In the genomic region with DNA sequence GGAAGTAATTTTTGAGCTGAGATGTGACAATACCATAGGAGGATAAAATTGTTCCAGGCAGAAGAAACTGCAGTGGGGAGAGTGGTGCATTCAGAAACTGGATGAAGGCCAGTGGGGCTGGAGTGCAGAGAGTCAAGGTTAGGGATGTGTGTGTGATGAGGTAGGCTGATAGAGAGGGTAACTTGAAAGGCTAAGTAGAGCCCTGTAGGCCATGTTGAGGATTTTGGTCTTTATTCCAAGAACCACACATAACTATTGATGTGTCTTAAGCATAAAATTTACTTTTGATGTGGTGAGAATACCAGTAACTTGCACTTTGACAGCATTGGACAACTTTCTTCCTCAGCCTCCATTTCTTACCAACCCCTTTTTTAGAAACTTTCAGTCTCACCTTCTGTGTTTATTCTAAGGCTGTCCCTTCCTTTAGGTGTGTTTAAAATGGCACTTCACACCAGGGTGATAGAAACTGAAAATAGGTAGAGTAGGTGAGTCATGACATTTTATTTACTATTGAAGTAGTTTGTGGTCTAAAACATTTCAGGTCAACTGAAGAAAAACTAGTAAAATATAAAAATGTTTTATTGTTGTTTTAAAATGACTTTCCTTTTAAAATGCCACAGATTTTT, we compare ENCODE assay signal across 8 cellular contexts. TPM values are rescaled to one million over a fixed set of nuclear protein-coding genes. Genes with fewer than 3 reads are reported as not detected.
A peak's percentile ranks its signal among the peaks of the same experiment; 100 is the strongest.
DNase-seq lines count a peak whose midpoint lies in the region; ATAC-seq and TF ChIP-seq lines count a peak whose summit lies in the region.

No MANE protein-coding gene starts in this region.

- H3K4me3 Mint-ChIP-seq in activated naive CD4-positive, alpha-beta T cell treated with anti-CD3 and anti-CD28 coated beads for 36 hours, result no peak overlapping the region

- H3K36me3 Mint-ChIP-seq in activated naive CD4-positive, alpha-beta T cell treated with anti-CD3 and anti-CD28 coated beads for 36 hours (ENCODE audit: low read depth), result peaks cover 10% of the 10 kb centered on the region

- TF ChIP-seq CTCF in lower lobe of right lung (IDR thresholded peaks at IDR 0.05), result no peak

- no peak overlapping the region for H3K27ac ChIP-seq in lower lobe of right lung

- no peaks in the 10 kb centered on the region for H3K27me3 Mint-ChIP-seq in activated naive CD4-positive, alpha-beta T cell treated with anti-CD3 and anti-CD28 coated beads for 36 hours (ENCODE audit: low read depth)

- peak; percentile 90 for ATAC-seq in GM21529 (IDR thresholded peaks at IDR 0.05; ENCODE audit: unreplicated experiment)
- peak; percentile 93 for ATAC-seq in HG03432 (IDR thresholded peaks at IDR 0.05; ENCODE audit: unreplicated experiment)
- peak; percentile 39 to 81 for ATAC-seq in lower lobe of right lung

- H3K4me1 Mint-ChIP-seq in activated naive CD4-positive, alpha-beta T cell treated with anti-CD3 and anti-CD28 coated beads for 36 hours (ENCODE audit: low read depth), result peaks cover 32% of the 10 kb centered on the region

- H3K36me3 ChIP-seq in lower lobe of right lung, result no peaks in the 10 kb centered on the region

- no peak overlapping the region for H3K27ac Mint-ChIP-seq in activated naive CD4-positive, alpha-beta T cell treated with anti-CD3 and anti-CD28 coated beads for 36 hours

- DNase-seq in NCI-H2107 treated with DMSO at 0.1 percent for 48 hours (lab: John Stamatoyannopoulos, UW; ENCODE audit: unreplicated experiment) (peak; percentile 33), NCI-H2107 (lab: John Stamatoyannopoulos, UW) (no peak), lower lobe of right lung (no peak), NCI-H526 (lab: John Stamatoyannopoulos, UW) (no peak), SIG-M5 treated with dmso at 0.1 percent for 504 hours (lab: John Stamatoyannopoulos, UW; ENCODE audit: unreplicated experiment) (no peak)
- no peak for DNase-seq in activated naive CD4-positive, alpha-beta T cell treated with anti-CD3 and anti-CD28 coated beads for 36 hours

- H3K4me3 ChIP-seq in lower lobe of right lung, result no peak overlapping the region

- peaks cover 7% of the 10 kb centered on the region for H3K4me1 ChIP-seq in lower lobe of right lung

- CTCF ChIA-PET in activated naive CD4-positive, alpha-beta T cell treated with anti-CD3 and anti-CD28 coated beads for 36 hours (lab: Charles Lee), result no interaction called here

- H3K9me3 ChIP-seq in lower lobe of right lung, result no peaks in the 10 kb centered on the region

- no peaks in the 10 kb centered on the region for H3K27me3 ChIP-seq in lower lobe of right lung (ENCODE audit: low read depth)

- intact Hi-C loops in lower lobe of right lung (cut with DNase I), result no loop called here
- intact Hi-C loops in activated naive CD4-positive, alpha-beta T cell treated with anti-CD3 and anti-CD28 coated beads for 36 hours (cut with micrococcal nuclease), result loop anchor here (1.0 kb wide), 1 partner anchor 23 kb away; a partner anchor contains a TSS

- no peaks in the 10 kb centered on the region for H3K9me3 Mint-ChIP-seq in activated naive CD4-positive, alpha-beta T cell treated with anti-CD3 and anti-CD28 coated beads for 36 hours

RNA-seq across cellular contexts. Expression of a gene that starts 22.6 kb away (rescaled TPM):
- 16.2 TPM for total RNA-seq in lower lobe of right lung
- 10 to 100 TPM; 24.3 to 28.1 TPM for total RNA-seq in activated naive CD4-positive, alpha-beta T cell treated with anti-CD3 and anti-CD28 coated beads for 36 hours
